In genomic region chr1:203569490-203570318, GRCh38 we compare ENCODE assay signal across 23 cellular contexts. TPM values are rescaled to one million over a fixed set of nuclear protein-coding genes. Genes with fewer than 3 reads are reported as not detected.
DNase-seq lines count a peak whose midpoint lies in the region; ATAC-seq, FAIRE-seq and TF ChIP-seq lines count a peak whose summit lies in the region.
"Had no signal": no experiment of that assay in that cellular context is flagged by ENCODE, and none has a peak within 500 bp of the region (broad histone marks: within the 10 kb centered on the region; RNA-seq: fewer than 3 reads in every experiment).

No MANE protein-coding gene starts in this region.

- H3K9ac ChIP-seq in neuronal stem cell (ENCODE audit: low read depth, low read length, poor library complexity) = peak overlapping the region; percentile 66

- H2BK120ac ChIP-seq in neuronal stem cell (ENCODE audit: low read depth, low read length) = no peak overlapping the region

- FAIRE-seq in RCC 7860 (lab: Jason Lieb, UNC) = peak; percentile 94
- FAIRE-seq in small intestine (lab: Jason Lieb, UNC) = no peak
- FAIRE-seq: GM18507, urothelium cell line had no signal

- peak overlapping the region; percentile 17 for H2AK5ac ChIP-seq in neuronal stem cell (ENCODE audit: low read depth, low read length)

- H2AFZ ChIP-seq in neuronal stem cell (ENCODE audit: low read length) = no peak overlapping the region

- peak overlapping the region; percentile 59 for H2BK12ac ChIP-seq in neuronal stem cell (ENCODE audit: low read length)

- no peak overlapping the region for H3K4me2 ChIP-seq in neuronal stem cell (ENCODE audit: insufficient read depth, low read length, poor library complexity, severe bottlenecking)

- H3K4me1 ChIP-seq in neuronal stem cell (ENCODE audit: control insufficient read depth in 2 of 2, insufficient read depth in 1 of 2, low read depth in 1 of 2, low read length in 2 of 2) (peaks cover 17 to 27% of the 10 kb centered on the region in 2 donors), small intestine (ENCODE audit: control insufficient read depth in 2 of 2, insufficient read depth in 1 of 2, low read depth in 1 of 2, low read length in 1 of 2) (no peaks in the 10 kb centered on the region)
- H3K4me1 ChIP-seq: stomach had no signal

- H4K8ac ChIP-seq in neuronal stem cell (ENCODE audit: low read depth, low read length) = no peak overlapping the region

- WGBS in neuronal stem cell (ENCODE audit: extremely low coverage in 2 of 2, insufficient read length in 2 of 2, insufficient replicate concordance in 1 of 2), 2 donors = no CpG with 5 or more reads among the region's 12 CpGs
- WGBS in small intestine, 3 donors = 78 to 83% (median 81%) methylated on average over 12 of the region's 12 CpGs

- no peak overlapping the region for H3K23ac ChIP-seq in neuronal stem cell (ENCODE audit: low read depth, low read length, poor library complexity)

- H3K9me3 ChIP-seq in neuronal stem cell (replicated peaks in 1 of 2; ENCODE audit: control insufficient read depth in 2 of 2, insufficient read depth in 1 of 2, low read depth in 1 of 2, low read length in 2 of 2) (no peaks in the 10 kb centered on the region), small intestine (ENCODE audit: control insufficient read depth, low read depth) (no peaks in the 10 kb centered on the region)
- H3K9me3 ChIP-seq: stomach had no signal

- TF ChIP-seq CTCF in fibroblast of mammary gland (conservative IDR thresholded peaks at IDR 0.05; ENCODE audit: control insufficient read depth, insufficient read depth, low read depth, low read length) = no peak

- H3K4ac ChIP-seq in neuronal stem cell (ENCODE audit: low read length) = no peak overlapping the region

- H3K4me3 ChIP-seq in fibroblast of mammary gland (ENCODE audit: control insufficient read depth, low read depth, low read length) = no peak overlapping the region
- no peak overlapping the region for H3K4me3 ChIP-seq in neuronal stem cell (ENCODE audit: low read length in 2 of 2)
- H3K4me3 ChIP-seq in small intestine (ENCODE audit: low read depth in 1 of 2, low read length in 2 of 2) = no peak overlapping the region
- H3K4me3 ChIP-seq: stomach had no signal

- H3K27me3 ChIP-seq in neuronal stem cell (ENCODE audit: control insufficient read depth in 3 of 3, insufficient read depth in 3 of 3, low read depth in 1 of 3, low read length in 3 of 3) = no peaks in the 10 kb centered on the region
- H3K27me3 ChIP-seq in small intestine (ENCODE audit: control insufficient read depth in 2 of 2, insufficient read depth in 2 of 2, low read length in 2 of 2) = no peaks in the 10 kb centered on the region
- H3K27me3 ChIP-seq: stomach had no signal

- H2BK5ac ChIP-seq in neuronal stem cell (ENCODE audit: low read length) = peak overlapping the region; percentile 16

- peak overlapping the region; percentile 47 for H2BK15ac ChIP-seq in neuronal stem cell (ENCODE audit: low read length)

- H4K91ac ChIP-seq in neuronal stem cell (ENCODE audit: low read depth, low read length, poor library complexity) = no peak overlapping the region

- no peak for ATAC-seq in HG02623 (IDR thresholded peaks at IDR 0.05; ENCODE audit: unreplicated experiment)
- ATAC-seq: activated CD4-positive, CD25-positive, alpha-beta regulatory T cell treated with anti-CD3 and anti-CD28 coated beads, Interleukin-2, amount 50 U/mL, for 24 hours had no signal

- H3K14ac ChIP-seq in neuronal stem cell (ENCODE audit: low read length) = peak overlapping the region; percentile 65

- H3K27ac ChIP-seq in neuronal stem cell (replicated peaks; ENCODE audit: low read length) (no peak overlapping the region), small intestine (ENCODE audit: low read depth in 1 of 2, low read length in 1 of 2) (no peak overlapping the region)
- H3K27ac ChIP-seq: epithelial cell of prostate, stomach had no signal

- H3K79me1 ChIP-seq in neuronal stem cell (ENCODE audit: low read depth, low read length) = no peaks in the 10 kb centered on the region

- H3K18ac ChIP-seq in neuronal stem cell (ENCODE audit: low read length) = peak overlapping the region; percentile 78

- H3K36me3 ChIP-seq in neuronal stem cell (replicated peaks in 1 of 2; ENCODE audit: control insufficient read depth in 2 of 2, insufficient read depth in 2 of 2, low read length in 2 of 2) (no peaks in the 10 kb centered on the region), small intestine (ENCODE audit: control insufficient read depth in 2 of 2, insufficient read depth in 2 of 2, low read length in 2 of 2) (no peaks in the 10 kb centered on the region)
- H3K36me3 ChIP-seq: stomach had no signal

- peak; percentile 77 for DNase-seq in Daoy (ENCODE audit: low read depth)
- DNase-seq in RCC 7860 (ENCODE audit: low spot score) = peak; percentile 99
- peak; percentile 79 for DNase-seq in fibroblast of mammary gland (ENCODE audit: low read depth)
- DNase-seq in neuronal stem cell (ENCODE audit: low spot score) = no peak
- no peak for DNase-seq in small intestine
- DNase-seq in LoVo (ENCODE audit: low spot score) = no peak
- no peak for DNase-seq in stimulated activated CD4-positive, alpha-beta T cell treated with anti-CD3 and anti-CD28 coated beads, Interleukin-2, amount 100 ng/mL, for 48 hours
- DNase-seq: activated gamma-delta T cell treated with Interleukin-2 at 50 U/mL for 16 hours; anterior cingulate cortex; Calu3; cortex of kidney; Kasumi-1; left cardiac atrium; NCI-H1694; NCI-H510A; stimulated activated CD4-positive, alpha-beta T cell treated with anti-CD3 and anti-CD28 coated beads, Interleukin-15, amount 100 ng/mL, for 24 hours; stomach; SW 1271 had no signal

RNA-seq across cellular contexts. Expression of gene ATP2B4, which starts 56.9 kb away (rescaled TPM):
- total RNA-seq in Daoy (2014; rRNA removed; shearing (Covaris generic)) = 53.5 and 61.1 TPM in 2 replicates
- polyA plus RNA-seq in neuronal stem cell (2013, experiment 1 of 2) = 22.6 TPM
- 22.2 TPM for polyA plus RNA-seq in neuronal stem cell (2013, experiment 2 of 2)
- 10 to 100 TPM in 1 of 3 donors, 1 to 10 TPM in 2; 3.5 to 21.8 (median 5.1) TPM for polyA plus RNA-seq in small intestine

Comparison
In these comparisons a context has a peak if more than half of its experiments do, and no peak if none do; other contexts are left out.
1. DNase-seq: peak in Daoy (single experiment), RCC 7860 (single experiment) and fibroblast of mammary gland (single experiment); none in neuronal stem cell (single experiment), small intestine (single experiment), LoVo (single experiment) and stimulated activated CD4-positive, alpha-beta T cell treated with anti-CD3 and anti-CD28 coated beads, Interleukin-2, amount 100 ng/mL, for 48 hours (0 of 2).